ENCODE assay signal across 9 cellular contexts in genomic region chr21:42309753-42310213, GRCh38. TPM values are rescaled to one million over a fixed set of nuclear protein-coding genes. Genes with fewer than 3 reads are reported as not detected.
DNase-seq lines count a peak whose midpoint lies in the region; ATAC-seq and TF ChIP-seq lines count a peak whose summit lies in the region.
"Had no signal": no experiment of that assay in that cellular context is flagged by ENCODE, and none has a peak within 500 bp of the region (broad histone marks: within the 10 kb centered on the region; RNA-seq: fewer than 3 reads in every experiment).

No MANE protein-coding gene starts in this region.

- intact Hi-C loops in cardiac septum (cut with DNase I) (loop anchor here (10.0 kb wide), 1 partner anchor 85 kb away; no protein-coding TSS in a partner anchor), posterior cingulate gyrus (cut with DNase I) (no loop called here)

- H3K36me3 ChIP-seq in RWPE2 (ENCODE audit: low read depth): no peaks in the 10 kb centered on the region

- ATAC-seq in RWPE2 (ENCODE audit: low read depth) (no peak; the same call in 2 of the 3 replicates), GM19455 (IDR thresholded peaks at IDR 0.05; ENCODE audit: unreplicated experiment) (no peak), HG03378 (IDR thresholded peaks at IDR 0.05; ENCODE audit: unreplicated experiment) (no peak)

- no peaks in the 10 kb centered on the region for H3K27me3 ChIP-seq in RWPE2 (ENCODE audit: insufficient read depth, poor library complexity, severe bottlenecking)

- DNase-seq in CMK (ENCODE audit: low read depth): peak; percentile 68
- peak; percentile 62 for DNase-seq in HuH-7.5 (ENCODE audit: low spot score)
- no peak for DNase-seq in RWPE2 (ENCODE audit: low spot score)
- peak; percentile 69 for DNase-seq in activated naive CD4-positive, alpha-beta T cell treated with Interleukin-2 at 50 U/mL for 16 hours
- DNase-seq in cardiac septum (ENCODE audit: low spot score): peak; percentile 81
- DNase-seq in posterior cingulate gyrus: peak in 9 of 10 donors; percentile 30 to 94 (median 73)

- H3K9me3 ChIP-seq in RWPE2 (ENCODE audit: severe bottlenecking): no peaks in the 10 kb centered on the region

- H3K27ac ChIP-seq in RWPE2 (ENCODE audit: poor library complexity, severe bottlenecking): no peak overlapping the region

- peak; percentile 60 for TF ChIP-seq CTCF in RWPE2 (IDR thresholded peaks at IDR 0.05; ENCODE audit: poor library complexity, severe bottlenecking)

- no peak overlapping the region for H3K4me3 ChIP-seq in RWPE2 (ENCODE audit: severe bottlenecking)

- H3K4me1 ChIP-seq in RWPE2 (ENCODE audit: insufficient read depth, poor library complexity, severe bottlenecking): no peaks in the 10 kb centered on the region

RNA-seq across cellular contexts. Expression of gene TFF3, which starts 5.4 kb away (rescaled TPM):
- 4.8 TPM for total RNA-seq in cardiac septum

RNA-seq across cellular contexts. Expression of gene TFF2, which starts 41.0 kb away (rescaled TPM):
- total RNA-seq in cardiac septum: not detected
- total RNA-seq: RPMI7951 had no signal

RNA-seq across cellular contexts. Expression of gene TFF1, which starts 56.6 kb away (rescaled TPM):
- total RNA-seq in cardiac septum: not detected
- total RNA-seq: RPMI7951 had no signal
